8 cellular contexts compared by ENCODE assay signal in genomic region chr3:94036909-94037507, GRCh38. TPM values are rescaled to one million over a fixed set of nuclear protein-coding genes. Genes with fewer than 3 reads are reported as not detected.
DNase-seq lines count a peak whose midpoint lies in the region; ATAC-seq, FAIRE-seq and TF ChIP-seq lines count a peak whose summit lies in the region.

No MANE protein-coding gene starts in this region.

- no peak overlapping the region for H3K27ac ChIP-seq in endothelial cell of umbilical vein (ENCODE audit: insufficient read depth, low read depth, low read length)
- no peak overlapping the region for H3K27ac ChIP-seq in psoas muscle

- H3K27ac Mint-ChIP-seq in activated CD4-positive, alpha-beta T cell treated with anti-CD3 and anti-CD28 coated beads, Interleukin-2, amount 10 ng/mL, durations not matched to agents 7 days and 5 days, result no peak overlapping the region

- no peak overlapping the region for H3K4me3 Mint-ChIP-seq in activated CD4-positive, alpha-beta T cell treated with anti-CD3 and anti-CD28 coated beads, Interleukin-2, amount 10 ng/mL, durations not matched to agents 7 days and 5 days

- H3K27me3 ChIP-seq in endothelial cell of umbilical vein (ENCODE audit: control insufficient read depth in 2 of 2, insufficient read depth in 2 of 2, low read length in 2 of 2) (no peaks in the 10 kb centered on the region), psoas muscle (ENCODE audit: insufficient read depth in 3 of 3, low read length in 2 of 3) (no peaks in the 10 kb centered on the region)

- H3K79me2 ChIP-seq in endothelial cell of umbilical vein (ENCODE audit: control insufficient read depth, insufficient read depth, low read length), result no peaks in the 10 kb centered on the region

- no peaks in the 10 kb centered on the region for H3K9me3 Mint-ChIP-seq in activated CD4-positive, alpha-beta T cell treated with anti-CD3 and anti-CD28 coated beads, Interleukin-2, amount 10 ng/mL, durations not matched to agents 7 days and 5 days

- no peak overlapping the region for H3K9ac ChIP-seq in endothelial cell of umbilical vein (replicated peaks; ENCODE audit: extremely low read depth, insufficient read depth, low read length)

- peaks cover 2% of the 10 kb centered on the region for H3K36me3 Mint-ChIP-seq in activated CD4-positive, alpha-beta T cell treated with anti-CD3 and anti-CD28 coated beads, Interleukin-2, amount 10 ng/mL, durations not matched to agents 7 days and 5 days (ENCODE audit: low read depth)

- no peak for TF ChIP-seq POLR2A in endothelial cell of umbilical vein (IDR thresholded peaks at IDR 0.05; ENCODE audit: low read depth, low read length)

- FAIRE-seq in endothelial cell of umbilical vein (lab: Jason Lieb, UNC), result no peak

- H3K4me3 ChIP-seq in endothelial cell of umbilical vein (replicated peaks in 1 of 3; ENCODE audit: insufficient read depth in 1 of 3, low read depth in 1 of 3, low read length in 3 of 3) (no peak overlapping the region), psoas muscle (no peak overlapping the region)

- H3K4me1 Mint-ChIP-seq in activated CD4-positive, alpha-beta T cell treated with anti-CD3 and anti-CD28 coated beads, Interleukin-2, amount 10 ng/mL, durations not matched to agents 7 days and 5 days, result no peaks in the 10 kb centered on the region

- H3K4me1 ChIP-seq in endothelial cell of umbilical vein (ENCODE audit: control insufficient read depth, extremely low read depth, insufficient read depth, low read length) (no peaks in the 10 kb centered on the region), psoas muscle (no peaks in the 10 kb centered on the region)

- 74 to 80% (median 77%) methylated on average over 3 of the region's 3 CpGs for WGBS in psoas muscle, 3 donors

- BruUV-seq in endothelial cell of umbilical vein (replicated peaks; lab: Mats Ljungman, UMichigan), result no TSS peak

- H3K9me3 ChIP-seq in endothelial cell of umbilical vein (replicated peaks; ENCODE audit: control insufficient read depth, insufficient read depth, low read length) (no peaks in the 10 kb centered on the region), psoas muscle (no peaks in the 10 kb centered on the region)

- no peaks in the 10 kb centered on the region for H3K27me3 Mint-ChIP-seq in activated CD4-positive, alpha-beta T cell treated with anti-CD3 and anti-CD28 coated beads, Interleukin-2, amount 10 ng/mL, durations not matched to agents 7 days and 5 days

- H3K36me3 ChIP-seq in endothelial cell of umbilical vein (ENCODE audit: control insufficient read depth in 2 of 2, extremely low read depth in 1 of 2, insufficient read depth in 2 of 2, low read length in 2 of 2), result no peaks in the 10 kb centered on the region
- H3K36me3 ChIP-seq in psoas muscle (ENCODE audit: insufficient read depth in 1 of 2, low read depth in 1 of 2), result peaks cover 0 to 5% of the 10 kb centered on the region in 2 donors

- H4K20me1 ChIP-seq in endothelial cell of umbilical vein (replicated peaks; ENCODE audit: control insufficient read depth, extremely low read depth, insufficient read depth, low read length), result no peaks in the 10 kb centered on the region

- intact Hi-C loops in endothelial cell of umbilical vein (cut with micrococcal nuclease) (no loop called here), psoas muscle (cut with DNase I) (no loop called here)

- no peaks in the 10 kb centered on the region for H3K9me1 ChIP-seq in endothelial cell of umbilical vein (replicated peaks; ENCODE audit: control insufficient read depth, extremely low read depth, insufficient read depth, low read length)

- CTCF ChIA-PET in endothelial cell of umbilical vein (lab: Charles Lee), result interaction anchor here (1.0 to 2.1 kb wide), 8 partner anchors 9 to 39 kb away, joined by 3 to 13 read pairs (median 4); partner anchors contain the start of gene STX19
- CTCF ChIA-PET in activated CD4-positive, alpha-beta T cell treated with anti-CD3 and anti-CD28 coated beads, Interleukin-2, amount 10 ng/mL, durations not matched to agents 7 days and 5 days (lab: Charles Lee), result interaction anchor here (0.6 to 1.8 kb wide), 2 partner anchors 25 to 32 kb away, joined by 3 to 6 read pairs; partner anchors contain the start of genes DHFR2 and NSUN3

- peak; percentile 23 for DNase-seq in NCI-H2196 (lab: John Stamatoyannopoulos, UW; ENCODE audit: unreplicated experiment)
- DNase-seq in NCI-H2196 treated with DMSO at 0.1 percent for 48 hours (lab: John Stamatoyannopoulos, UW; ENCODE audit: unreplicated experiment), result no peak
- peak; percentile 79 for DNase-seq in HCEC 1CT
- DNase-seq in NCI-H2171 treated with DMSO at 0.1 percent for 48 hours (lab: John Stamatoyannopoulos, UW), result peak; percentile 16
- peak; percentile 9 for DNase-seq in endothelial cell of umbilical vein (ENCODE audit: low read depth, low spot score)
- DNase-seq in psoas muscle, result no peak
- no peak for DNase-seq in activated CD4-positive, alpha-beta T cell treated with anti-CD3 and anti-CD28 coated beads, Interleukin-2, amount 10 ng/mL, durations not matched to agents 7 days and 5 days
- DNase-seq in activated naive CD4-positive, alpha-beta T cell treated with anti-CD3 and anti-CD28 coated beads, Interleukin-2, amount 50 U/mL, for 16 hours, result no peak

- no peak for ATAC-seq in psoas muscle

- TF ChIP-seq CTCF in endothelial cell of umbilical vein (IDR thresholded peaks at IDR 0.05; ENCODE audit: extremely low read depth in 1 of 2, insufficient read depth in 1 of 2, low read depth in 1 of 2, low read length in 2 of 2), result peak; percentile 32 to 35
- TF ChIP-seq CTCF in psoas muscle (IDR thresholded peaks at IDR 0.05), result peak; percentile 33

- no peak overlapping the region for H3K4me2 ChIP-seq in endothelial cell of umbilical vein (ENCODE audit: insufficient read depth, low read length)

- POLR2A ChIA-PET in endothelial cell of umbilical vein (lab: Charles Lee), result no interaction called here
- POLR2A ChIA-PET in activated CD4-positive, alpha-beta T cell treated with anti-CD3 and anti-CD28 coated beads, Interleukin-2, amount 10 ng/mL, durations not matched to agents 7 days and 5 days (lab: Charles Lee), result no interaction called here

- H2AFZ ChIP-seq in endothelial cell of umbilical vein (ENCODE audit: low read depth, low read length), result no peak overlapping the region

- dilution Hi-C loops in endothelial cell of umbilical vein (cut with MboI; ENCODE audit: extremely low pct_ligation_motif_present, low sequenced_read_pairs), result no loop called here

RNA-seq across cellular contexts. Expression of gene STX19, which starts 8.6 kb away (rescaled TPM):
- total RNA-seq in endothelial cell of umbilical vein (not detected in 2 replicates), psoas muscle (not detected)
- polyA plus RNA-seq in endothelial cell of umbilical vein (not detected in 2 replicates), psoas muscle (not detected)
- not detected in 2 replicates for polyA plus RNA-seq in endothelial cell of umbilical vein (2011; cell fraction: cytosol; rRNA removed)
- not detected in 2 replicates for polyA plus RNA-seq in endothelial cell of umbilical vein (2011; cell fraction: nucleus; rRNA removed)
- not detected in 2 replicates for polyA plus RNA-seq in endothelial cell of umbilical vein (2012)
- polyA minus RNA-seq in endothelial cell of umbilical vein, result not detected in 2 replicates
- not detected for polyA minus RNA-seq in endothelial cell of umbilical vein (2011; cell fraction: cytosol; rRNA and poly(A)+ RNA removed)
- polyA minus RNA-seq in endothelial cell of umbilical vein (2011; cell fraction: nucleus; rRNA and poly(A)+ RNA removed), result not detected in 2 replicates
- not detected for total RNA-seq in activated CD4-positive, alpha-beta T cell treated with anti-CD3 and anti-CD28 coated beads, Interleukin-2, amount 10 ng/mL, durations not matched to agents 7 days and 5 days

RNA-seq across cellular contexts. Expression of gene DHFR2, which starts 25.7 kb away (rescaled TPM):
- total RNA-seq in endothelial cell of umbilical vein, result 2.1 and 2.2 TPM in 2 replicates
- polyA plus RNA-seq in endothelial cell of umbilical vein, result 0.48 and 0.65 TPM in 2 replicates
- polyA plus RNA-seq in endothelial cell of umbilical vein (2011; cell fraction: cytosol; rRNA removed), result 0.74 and 0.75 TPM in 2 replicates
- 0.82 and 1.0 TPM in 2 replicates for polyA plus RNA-seq in endothelial cell of umbilical vein (2011; cell fraction: nucleus; rRNA removed)
- polyA plus RNA-seq in endothelial cell of umbilical vein (2012), result 2.0 and 3.4 TPM in 2 replicates
- polyA minus RNA-seq in endothelial cell of umbilical vein, result 1.1 and 1.9 TPM in 2 replicates
- 1.2 TPM for polyA minus RNA-seq in endothelial cell of umbilical vein (2011; cell fraction: cytosol; rRNA and poly(A)+ RNA removed)
- 0.77 and 1.1 TPM in 2 replicates for polyA minus RNA-seq in endothelial cell of umbilical vein (2011; cell fraction: nucleus; rRNA and poly(A)+ RNA removed)
- total RNA-seq in psoas muscle, result 1 to 10 TPM in 2 of 4 donors, under 1 TPM in 2; 0.81 to 1.9 (median 1.3) TPM
- 1 to 10 TPM in 2 of 3 donors, under 1 TPM in 1; 0.49 to 2.8 (median 1.7) TPM for polyA plus RNA-seq in psoas muscle
- total RNA-seq in activated CD4-positive, alpha-beta T cell treated with anti-CD3 and anti-CD28 coated beads, Interleukin-2, amount 10 ng/mL, durations not matched to agents 7 days and 5 days, result 1 to 10 TPM; 8.4 to 9.0 TPM

RNA-seq across cellular contexts. Expression of gene NSUN3, which starts 25.9 kb away (rescaled TPM):
- total RNA-seq in endothelial cell of umbilical vein, result 10.7 and 11.6 TPM in 2 replicates
- 3.4 and 3.8 TPM in 2 replicates for polyA plus RNA-seq in endothelial cell of umbilical vein
- polyA plus RNA-seq in endothelial cell of umbilical vein (2011; cell fraction: cytosol; rRNA removed), result 3.9 and 4.2 TPM in 2 replicates
- 8.2 and 9.1 TPM in 2 replicates for polyA plus RNA-seq in endothelial cell of umbilical vein (2011; cell fraction: nucleus; rRNA removed)
- polyA plus RNA-seq in endothelial cell of umbilical vein (2012), result 6.9 and 7.0 TPM in 2 replicates
- 12.8 and 20.7 TPM in 2 replicates for polyA minus RNA-seq in endothelial cell of umbilical vein
- polyA minus RNA-seq in endothelial cell of umbilical vein (2011; cell fraction: cytosol; rRNA and poly(A)+ RNA removed), result 7.2 TPM
- polyA minus RNA-seq in endothelial cell of umbilical vein (2011; cell fraction: nucleus; rRNA and poly(A)+ RNA removed), result 38.9 and 51.2 TPM in 2 replicates
- 1 to 10 TPM; 1.5 to 4.1 (median 2.7) TPM for total RNA-seq in psoas muscle
- polyA plus RNA-seq in psoas muscle, result 1 to 10 TPM; 2.0 to 4.1 (median 2.3) TPM
- 10 to 100 TPM; 14.0 to 16.6 TPM for total RNA-seq in activated CD4-positive, alpha-beta T cell treated with anti-CD3 and anti-CD28 coated beads, Interleukin-2, amount 10 ng/mL, durations not matched to agents 7 days and 5 days

RNA-seq across cellular contexts. Expression of gene ARL13B, which starts 57.1 kb away (rescaled TPM):
- total RNA-seq in endothelial cell of umbilical vein (8.6 and 12.7 TPM in 2 replicates), psoas muscle (1 to 10 TPM; 1.8 to 2.6 (median 2.0) TPM)
- polyA plus RNA-seq in endothelial cell of umbilical vein (2.5 and 3.8 TPM in 2 replicates), psoas muscle (1 to 10 TPM in 2 of 3 donors, under 1 TPM in 1; 0.86 to 1.5 (median 1.1) TPM)
- 3.7 TPM in 2 replicates for polyA plus RNA-seq in endothelial cell of umbilical vein (2011; cell fraction: cytosol; rRNA removed)
- 5.3 and 7.3 TPM in 2 replicates for polyA plus RNA-seq in endothelial cell of umbilical vein (2011; cell fraction: nucleus; rRNA removed)
- 6.2 and 6.4 TPM in 2 replicates for polyA plus RNA-seq in endothelial cell of umbilical vein (2012)
- polyA minus RNA-seq in endothelial cell of umbilical vein, result 2.3 and 2.4 TPM in 2 replicates
- polyA minus RNA-seq in endothelial cell of umbilical vein (2011; cell fraction: cytosol; rRNA and poly(A)+ RNA removed), result 12.7 TPM
- 4.5 and 6.7 TPM in 2 replicates for polyA minus RNA-seq in endothelial cell of umbilical vein (2011; cell fraction: nucleus; rRNA and poly(A)+ RNA removed)
- total RNA-seq in activated CD4-positive, alpha-beta T cell treated with anti-CD3 and anti-CD28 coated beads, Interleukin-2, amount 10 ng/mL, durations not matched to agents 7 days and 5 days, result 1 to 10 TPM; 5.8 to 7.9 TPM

Comparison
In these comparisons a context has a peak if more than half of its experiments do, and no peak if none do; other contexts are left out.
1. DNase-seq: peak in NCI-H2196 (single experiment), HCEC 1CT (single experiment), NCI-H2171 treated with DMSO at 0.1 percent for 48 hours (single experiment) and endothelial cell of umbilical vein (single experiment); none in NCI-H2196 treated with DMSO at 0.1 percent for 48 hours (single experiment), psoas muscle (0 of 2), activated CD4-positive, alpha-beta T cell treated with anti-CD3 and anti-CD28 coated beads, Interleukin-2, amount 10 ng/mL, durations not matched to agents 7 days and 5 days (single experiment) and activated naive CD4-positive, alpha-beta T cell treated with anti-CD3 and anti-CD28 coated beads, Interleukin-2, amount 50 U/mL, for 16 hours (single experiment).